Comparison of ENCODE assay signal across 17 cellular contexts in genomic region chr15:47885921-47886320, GRCh38.
A peak's percentile ranks its signal among the peaks of the same experiment; 100 is the strongest.
DNase-seq lines count a peak whose midpoint lies in the region; ATAC-seq and TF ChIP-seq lines count a peak whose summit lies in the region.
"Had no signal": no experiment of that assay in that cellular context is flagged by ENCODE, and none has a peak within 500 bp of the region (broad histone marks: within the 10 kb centered on the region; RNA-seq: fewer than 3 reads in every experiment).

No MANE protein-coding gene starts in this region.

- H4K20me1 ChIP-seq in GM23338 (replicated peaks; ENCODE audit: insufficient read depth) (no peaks in the 10 kb centered on the region), fibroblast of lung (ENCODE audit: control insufficient read depth, extremely low read depth, insufficient read depth, low read length) (no peaks in the 10 kb centered on the region)

- peaks cover 29% of the 10 kb centered on the region for H3K4me1 Mint-ChIP-seq in GM23338
- H3K4me1 Mint-ChIP-seq: activated B cell treated with CpG ODN at 0.5 μM for 24 hours had no signal

- intact Hi-C loops in left cardiac atrium (cut with DNase I): no loop called here

- H3K4me3 ChIP-seq in GM23338: 0 out of 2 replicates have a peak overlapping the region, but pooled peaks have one; percentile 19
- no peak overlapping the region for H3K4me3 ChIP-seq in fibroblast of lung (replicated peaks in 1 of 4; ENCODE audit: control extremely low read depth in 1 of 4, insufficient read depth in 1 of 4, low read depth in 3 of 4, low read length in 4 of 4)
- H3K4me3 ChIP-seq in retinal pigment epithelial cell (ENCODE audit: low read length): no peak overlapping the region
- H3K4me3 ChIP-seq: left lung, tibial nerve had no signal

- H3K9me3 Mint-ChIP-seq in GM23338: no peaks in the 10 kb centered on the region
- H3K9me3 Mint-ChIP-seq: activated B cell treated with CpG ODN at 0.5 μM for 24 hours; natural killer cell treated with Interleukin-12 subunit alpha and Interleukin-12 subunit beta and Interleukin-15 and Interleukin-18, amount 100 ng/mL, for 72 hours had no signal

- H3K9me3 ChIP-seq in fibroblast of lung (ENCODE audit: control insufficient read depth, insufficient read depth, low read depth, low read length): no peaks in the 10 kb centered on the region
- H3K9me3 ChIP-seq: left lung, tibial nerve had no signal

- TF ChIP-seq CTCF in GM23338 (conservative IDR thresholded peaks at IDR 0.05; ENCODE audit: low read depth in 2 of 2) (no peak), RWPE1 (conservative IDR thresholded peaks at IDR 0.05; ENCODE audit: low read depth) (no peak), fibroblast of lung (conservative IDR thresholded peaks at IDR 0.05 in 1 of 2, IDR thresholded peaks at IDR 0.05 in 1 of 2; ENCODE audit: low read depth in 1 of 2, low read length in 2 of 2) (no peak), retinal pigment epithelial cell (conservative IDR thresholded peaks at IDR 0.05; ENCODE audit: low read depth, low read length) (no peak)

- H3K4me1 ChIP-seq in GM23338 (ENCODE audit: insufficient read depth) (peaks cover 30% of the 10 kb centered on the region), fibroblast of lung (ENCODE audit: control insufficient read depth, extremely low read depth, insufficient read depth, low read length) (no peaks in the 10 kb centered on the region)
- H3K4me1 ChIP-seq: left lung had no signal

- peaks cover 8% of the 10 kb centered on the region for H3K27me3 Mint-ChIP-seq in GM23338 (ENCODE audit: insufficient read depth, low read depth, poor library complexity)

- H3K4me2 ChIP-seq in GM23338 (peak overlapping the region; percentile 63; the same call in 1 of the 2 replicates), fibroblast of lung (ENCODE audit: extremely low read depth, insufficient read depth, low read length) (no peak overlapping the region)

- DNase-seq in GM23338 (ENCODE audit: low spot score) (peak; percentile 27), RWPE1 (ENCODE audit: low spot score) (peak; percentile 79), fibroblast of lung (ENCODE audit: low read depth in 2 of 2) (peak; percentile 79 to 90), retinal pigment epithelial cell (ENCODE audit: low read depth) (peak; percentile 72), left cardiac atrium (no peak), NCI-H146 (lab: John Stamatoyannopoulos, UW) (no peak)
- DNase-seq in activated CD4-positive, alpha-beta T cell treated with anti-CD3 and anti-CD28 coated beads, Interleukin-2, amount 50 U/mL, for 4 hours: no peak
- DNase-seq: activated B cell treated with CpG ODN at 0.5 μM for 24 hours; activated CD8-positive, alpha-beta memory T cell treated with anti-CD3 and anti-CD28 coated beads, Interleukin-2, amount 50 U/mL, for 4 hours; activated naive CD4-positive, alpha-beta T cell treated with anti-CD3 and anti-CD28 coated beads, Interleukin-2, amount 50 U/mL, for 16 hours; KBM-7; left lung; NCI-H510A treated with DMSO at 0.1 percent for 48 hours; stimulated activated CD4-positive, alpha-beta T cell treated with anti-CD3 and anti-CD28 coated beads, Interleukin-4, amount 100 ng/mL, for 24 hours had no signal

- CTCF ChIA-PET in RWPE1 (lab: Yijun Ruan, JAX): no interaction called here

- H3K36me3 Mint-ChIP-seq in GM23338 (ENCODE audit: low read depth): no peaks in the 10 kb centered on the region
- H3K36me3 Mint-ChIP-seq: natural killer cell treated with Interleukin-12 subunit alpha and Interleukin-12 subunit beta and Interleukin-15 and Interleukin-18, amount 100 ng/mL, for 72 hours had no signal

- no peaks in the 10 kb centered on the region for H3K79me2 ChIP-seq in GM23338 (replicated peaks; ENCODE audit: insufficient read depth)
- H3K79me2 ChIP-seq in fibroblast of lung (ENCODE audit: control insufficient read depth, insufficient read depth, low read length): no peaks in the 10 kb centered on the region

- H3K27ac ChIP-seq in GM23338 (ENCODE audit: low read depth) (no peak overlapping the region), RWPE1 (peak overlapping the region; percentile 62), fibroblast of lung (ENCODE audit: insufficient read depth, low read length) (no peak overlapping the region)
- H3K27ac ChIP-seq: left lung, tibial nerve had no signal

- H3K27ac Mint-ChIP-seq in GM23338: no peak overlapping the region
- H3K27ac Mint-ChIP-seq: activated B cell treated with CpG ODN at 0.5 μM for 24 hours; natural killer cell treated with Interleukin-12 subunit alpha and Interleukin-12 subunit beta and Interleukin-15 and Interleukin-18, amount 100 ng/mL, for 72 hours had no signal

- H3K4me3 Mint-ChIP-seq in GM23338: no peak overlapping the region
- H3K4me3 Mint-ChIP-seq: activated B cell treated with CpG ODN at 0.5 μM for 24 hours; natural killer cell treated with Interleukin-12 subunit alpha and Interleukin-12 subunit beta and Interleukin-15 and Interleukin-18, amount 100 ng/mL, for 72 hours had no signal

- ATAC-seq in GM23338 (peak; percentile 34; the same call in 2 of the 3 replicates), left cardiac atrium (no peak), HG03095 (IDR thresholded peaks at IDR 0.05; ENCODE audit: unreplicated experiment) (no peak)
- ATAC-seq: left lung; natural killer cell treated with Interleukin-12 subunit alpha and Interleukin-12 subunit beta and Interleukin-15 and Interleukin-18, amount 100 ng/mL, for 72 hours had no signal

- H3K9me2 ChIP-seq in GM23338 (ENCODE audit: insufficient read depth): no peaks in the 10 kb centered on the region

- H2AFZ ChIP-seq in GM23338: no peak overlapping the region
- no peak overlapping the region for H2AFZ ChIP-seq in fibroblast of lung (ENCODE audit: low read length)

- POLR2A ChIA-PET in RWPE1 (lab: Yijun Ruan, JAX; ENCODE audit: low non-redundant PET): no interaction called here

- H3K36me3 ChIP-seq in GM23338 (ENCODE audit: insufficient read depth) (no peaks in the 10 kb centered on the region), fibroblast of lung (ENCODE audit: control insufficient read depth, insufficient read depth, low read length) (no peaks in the 10 kb centered on the region)
- H3K36me3 ChIP-seq: left lung, tibial nerve had no signal

- H3F3A ChIP-seq in GM23338 (replicated peaks; ENCODE audit: low read depth): no peaks in the 10 kb centered on the region

- H3K9ac ChIP-seq in fibroblast of lung (ENCODE audit: insufficient read depth, low read length): no peak overlapping the region

- peaks cover 79% of the 10 kb centered on the region for H3K27me3 ChIP-seq in GM23338 (ENCODE audit: insufficient read depth)
- H3K27me3 ChIP-seq in fibroblast of lung (ENCODE audit: control insufficient read depth, insufficient read depth, low read length): no peaks in the 10 kb centered on the region
- H3K27me3 ChIP-seq: left lung, tibial nerve had no signal

TF ChIP-seq in GM23338, 12 proteins besides CTCF, POLR2A, EP300 and RAD21:
- TF ChIP-seq EZH2 (IDR thresholded peaks at IDR 0.05; ENCODE audit: low read depth, unreplicated experiment): no peak
- no peak for TF ChIP-seq NANOG (IDR thresholded peaks at IDR 0.05; ENCODE audit: borderline replicate concordance)
- no peak for TF ChIP-seq POLR2AphosphoS5 (IDR thresholded peaks at IDR 0.05; ENCODE audit: low read depth)

Comparison
In these comparisons a context has a peak if more than half of its experiments do, and no peak if none do; other contexts are left out.
1. DNase-seq: peak in GM23338 (single experiment), RWPE1 (single experiment), fibroblast of lung (2 of 2) and retinal pigment epithelial cell (single experiment); none in left cardiac atrium (single experiment), NCI-H146 (single experiment) and activated CD4-positive, alpha-beta T cell treated with anti-CD3 and anti-CD28 coated beads, Interleukin-2, amount 50 U/mL, for 4 hours (0 of 2).